24 cellular contexts compared by ENCODE assay signal in genomic region chr20:14896569-14896968, GRCh38.
"Had no signal": no experiment of that assay in that cellular context is flagged by ENCODE, and none has a peak within 500 bp of the region (broad histone marks: within the 10 kb centered on the region; RNA-seq: fewer than 3 reads in every experiment).

No MANE protein-coding gene starts in this region.

- ATAC-seq: effector memory CD8-positive, alpha-beta T cell; gastroesophageal sphincter; left cardiac atrium; naive thymus-derived CD4-positive, alpha-beta T cell; right lobe of liver; stimulated activated effector memory CD8-positive, alpha-beta T cell treated with anti-CD3 and anti-CD28 coated beads, Interleukin-12 subunit alpha, Interleukin-12 subunit beta, amount 100 ng/mL, for 72 hours had no signal

- DNase-seq: activated CD4-positive, alpha-beta T cell treated with anti-CD3 and anti-CD28 coated beads for 4 hours; activated CD4-positive, alpha-beta T cell treated with anti-CD3 and anti-CD28 coated beads, Interleukin-2, amount 50 U/mL, for 4 hours; activated effector memory CD4-positive, alpha-beta T cell treated with Interleukin-2 at 50 U/mL for 16 hours; activated naive CD4-positive, alpha-beta T cell treated with Interleukin-2 at 50 U/mL for 16 hours; activated T-cell treated with anti-CD3 and anti-CD28 coated beads for 4 hours; cortex of kidney; effector memory CD8-positive, alpha-beta T cell; erythroblast; hippocampal formation; left cardiac atrium; mammary epithelial cell; naive thymus-derived CD4-positive, alpha-beta T cell; ovary; right lobe of liver; stimulated activated CD4-positive, alpha-beta T cell treated with anti-CD3 and anti-CD28 coated beads, Interleukin-12 subunit alpha, Interleukin-12 subunit beta, amount 100 ng/mL, for 4 hours; stimulated activated CD4-positive, alpha-beta T cell treated with anti-CD3 and anti-CD28 coated beads, Interleukin-4, amount 100 ng/mL, for 24 hours; T-helper 9 cell; uterus had no signal

- H3K27ac ChIP-seq: ascending aorta, cardiac muscle cell, gastroesophageal sphincter, ovary, right lobe of liver, thoracic aorta, uterus, VCaP had no signal

- H3K27me3 ChIP-seq: ascending aorta, cardiac muscle cell, gastroesophageal sphincter, ovary, right lobe of liver, uterus had no signal

- H3K4me1 ChIP-seq: ascending aorta, gastroesophageal sphincter, right lobe of liver, uterus had no signal

- H3K36me3 ChIP-seq: ascending aorta, cardiac muscle cell, gastroesophageal sphincter, ovary, right lobe of liver, thoracic aorta, uterus had no signal

- H3K9me3 ChIP-seq: ascending aorta, gastroesophageal sphincter, ovary, right lobe of liver, thoracic aorta, uterus had no signal

- H3K4me3 ChIP-seq: ascending aorta, cardiac muscle cell, gastroesophageal sphincter, ovary, right lobe of liver, thoracic aorta, uterus had no signal
